In genomic region chr2:145789636-145790035, GRCh38 we compare ENCODE assay signal across 19 cellular contexts.
DNase-seq lines count a peak whose midpoint lies in the region; ATAC-seq, FAIRE-seq and TF ChIP-seq lines count a peak whose summit lies in the region.
"Had no signal": no experiment of that assay in that cellular context is flagged by ENCODE, and none has a peak within 500 bp of the region (broad histone marks: within the 10 kb centered on the region; RNA-seq: fewer than 3 reads in every experiment).

No MANE protein-coding gene starts in this region.

- H3K4me3 Mint-ChIP-seq in WTC11, result no peak overlapping the region
- H3K4me3 Mint-ChIP-seq: CD8-positive, alpha-beta T cell had no signal

- no peaks in the 10 kb centered on the region for H4K20me1 ChIP-seq in K562 (replicated peaks; ENCODE audit: control insufficient read depth, insufficient read depth, low read length)

- FAIRE-seq in K562 (lab: Jason Lieb, UNC), result no peak
- FAIRE-seq: GM12892, GM19239, H54 had no signal

- H3K4me2 ChIP-seq in K562 (ENCODE audit: insufficient read depth, low read length), result no peak overlapping the region

- TF ChIP-seq EP300 in K562 (IDR thresholded peaks at IDR 0.05; ENCODE audit: low read length), result no peak

- no peaks in the 10 kb centered on the region for H3K27me3 ChIP-seq in K562 (ENCODE audit: control insufficient read depth in 2 of 2, insufficient read depth in 2 of 2, low read length in 2 of 2)
- H3K27me3 ChIP-seq in adrenal gland, result no peaks in the 10 kb centered on the region
- H3K27me3 ChIP-seq: BE2C had no signal

- CTCF ChIA-PET in K562 (lab: Yijun Ruan, JAX; ENCODE audit: low intra/inter-chr PET ratio) (no interaction called here), WTC11 (lab: Charles Lee) (no interaction called here)

- TF ChIP-seq CTCF in AG10803 (conservative IDR thresholded peaks at IDR 0.05; ENCODE audit: low read length) (no peak), K562 (IDR thresholded peaks at IDR 0.05 in 2 of 3, conservative IDR thresholded peaks at IDR 0.05 in 1 of 3; ENCODE audit: insufficient read depth in 2 of 3, low read depth in 1 of 3, low read length in 3 of 3) (no peak), fibroblast of villous mesenchyme (IDR thresholded peaks at IDR 0.05; ENCODE audit: insufficient read depth, low read depth, low read length) (no peak), adrenal gland (IDR thresholded peaks at IDR 0.05) (no peak), WTC11 (IDR thresholded peaks at IDR 0.05) (no peak)

- H3K27me3 Mint-ChIP-seq in WTC11 (ENCODE audit: low read depth), result no peaks in the 10 kb centered on the region; the same call in 1 of the 2 replicates

- DNase-seq in AG10803 (ENCODE audit: low read depth) (peak; percentile 3), OCI-M1 (lab: John Stamatoyannopoulos, UW) (peak; percentile 56), K562 (ENCODE audit: extremely low read depth in 1 of 4, low spot score in 3 of 4) (no peak), fibroblast of villous mesenchyme (ENCODE audit: low read depth) (peak; percentile 6), adrenal gland (no peak), WTC11 (ENCODE audit: low spot score) (no peak)
- DNase-seq: 8988T; BE2C; CD8-positive, alpha-beta T cell; COR-L47; DND-41; GDM1; GM23248; Karpas-422 had no signal

- no peak overlapping the region for H3K9ac ChIP-seq in K562 (ENCODE audit: insufficient read depth in 1 of 2, low read depth in 2 of 2, low read length in 2 of 2)
- H3K9ac ChIP-seq: GM23248 had no signal

- POLR2A ChIA-PET in K562 (lab: Yijun Ruan, JAX) (no interaction called here), WTC11 (lab: Charles Lee) (no interaction called here)

- 0 out of 5 replicates have a peak, but pooled peaks cover 0 to 2% of the 10 kb centered on the region in 2 experiments for H3K4me1 ChIP-seq in K562 (replicated peaks in 1 of 2; ENCODE audit: control insufficient read depth in 2 of 2, insufficient read depth in 2 of 2, low read length in 2 of 2)
- no peaks in the 10 kb centered on the region for H3K4me1 ChIP-seq in adrenal gland (replicated peaks in 1 of 2)
- H3K4me1 ChIP-seq: BE2C had no signal

- ATAC-seq in K562 (peak; percentile 29; the same call in 1 of the 3 replicates), HG03175 (IDR thresholded peaks at IDR 0.05; ENCODE audit: unreplicated experiment) (no peak), WTC11 (no peak)
- ATAC-seq: CD8-positive, alpha-beta T cell had no signal

- no peak for TF ChIP-seq POLR2A in K562 (conservative IDR thresholded peaks at IDR 0.05)
- no peak for TF ChIP-seq POLR2A in adrenal gland (IDR thresholded peaks at IDR 0.05)

- H3K36me3 Mint-ChIP-seq in WTC11, result peaks cover 10% of the 10 kb centered on the region; the same call in 1 of the 2 replicates
- H3K36me3 Mint-ChIP-seq: CD8-positive, alpha-beta T cell had no signal

- H3K27ac Mint-ChIP-seq in WTC11, result no peak overlapping the region
- H3K27ac Mint-ChIP-seq: CD8-positive, alpha-beta T cell had no signal

- no peaks in the 10 kb centered on the region for H3K79me2 ChIP-seq in K562 (ENCODE audit: control insufficient read depth, insufficient read depth, low read length)

- H3K9me1 ChIP-seq in K562 (ENCODE audit: control insufficient read depth, insufficient read depth, low read length), result no peaks in the 10 kb centered on the region

- no peak overlapping the region for H3K27ac ChIP-seq in K562 (ENCODE audit: extremely low read depth, low read depth, low read length)
- H3K27ac ChIP-seq in adrenal gland, result no peak overlapping the region
- H3K27ac ChIP-seq: C4-2B, GM23248 had no signal

- no peaks in the 10 kb centered on the region for H3K4me1 Mint-ChIP-seq in WTC11

- peaks cover 20% of the 10 kb centered on the region for H3K9me3 Mint-ChIP-seq in WTC11

- in situ Hi-C loops in K562 (cut with MboI), result no loop called here

- H2AFZ ChIP-seq in K562 (ENCODE audit: low read depth, low read length), result no peak overlapping the region
- H2AFZ ChIP-seq: GM23248 had no signal

- no peaks in the 10 kb centered on the region for H3K9me3 ChIP-seq in K562 (replicated peaks; ENCODE audit: control insufficient read depth, insufficient read depth, low read depth, low read length)
- H3K9me3 ChIP-seq in adrenal gland (replicated peaks in 1 of 3), result no peaks in the 10 kb centered on the region
- H3K9me3 ChIP-seq: BE2C had no signal

- intact Hi-C loops in K562 (cut with micrococcal nuclease) (no loop called here), adrenal gland (cut with DNase I) (no loop called here)

- H3K36me3 ChIP-seq in K562 (ENCODE audit: control insufficient read depth, insufficient read depth, low read length) (no peaks in the 10 kb centered on the region), adrenal gland (replicated peaks in 1 of 2) (no peaks in the 10 kb centered on the region)
- H3K36me3 ChIP-seq: BE2C had no signal

- H3K4me3 ChIP-seq in AG10803 (ENCODE audit: low read length) (no peak overlapping the region), K562 (no peak overlapping the region), fibroblast of villous mesenchyme (ENCODE audit: low read depth, low read length) (no peak overlapping the region), adrenal gland (no peak overlapping the region)
- H3K4me3 ChIP-seq: GM23248 had no signal

- TF ChIP-seq RAD21 in K562 (CRISPR knock-in tag; conservative IDR thresholded peaks at IDR 0.05 in 1 of 2, IDR thresholded peaks at IDR 0.05 in 1 of 2), result no peak

- WGBS in K562 (ENCODE audit: insufficient coverage, low coverage, missing lambda C conversion rate), result 50% methylated on average over 3 of the region's 3 CpGs
- WGBS in adrenal gland, 4 donors, result 79 to 89% (median 87%) methylated on average over 3 of the region's 3 CpGs

- BruUV-seq in K562 (replicated peaks; lab: Mats Ljungman, UMichigan), result no TSS peak

TF ChIP-seq in K562, 482 proteins besides CTCF, POLR2A, EP300 and RAD21 (continues in another document):
- TF ChIP-seq DACH1 (IDR thresholded peaks at IDR 0.05; ENCODE audit: partially characterized antibody) (no peak), ZNF175 (CRISPR knock-in tag; IDR thresholded peaks at IDR 0.05; ENCODE audit: low read depth) (peak; percentile 55; the same call in 1 of the 2 replicates), CREB1 (IDR thresholded peaks at IDR 0.05) (no peak), CREB1 (CRISPR knock-in tag; IDR thresholded peaks at IDR 0.05) (no peak), PTTG1 (tag; IDR thresholded peaks at IDR 0.05; ENCODE audit: low read depth) (no peak), CEBPG (CRISPR knock-in tag; IDR thresholded peaks at IDR 0.05) (no peak), CEBPG (tag; conservative IDR thresholded peaks at IDR 0.05 in 1 of 2, IDR thresholded peaks at IDR 0.05 in 1 of 2) (peak; percentile 44 to 94; a peak in 3 of 4 replicates), TRIM24 (IDR thresholded peaks at IDR 0.05) (peak; percentile 39 to 65; a peak in 2 of 4 replicates), ZNF740 (CRISPR knock-in tag; IDR thresholded peaks at IDR 0.05) (no peak), ZNF740 (tag; IDR thresholded peaks at IDR 0.05) (0 out of 4 replicates have a peak, but pooled peaks of 1 of the 2 experiments have one; percentile 26)

TF ChIP-seq in WTC11, 78 proteins besides CTCF, POLR2A, EP300 and RAD21 (continues in another document):
- TF ChIP-seq JUN (CRISPR knock-in tag; IDR thresholded peaks at IDR 0.05) (no peak), JAZF1 (CRISPR knock-in tag; IDR thresholded peaks at IDR 0.05) (no peak), ZNF416 (CRISPR knock-in tag; IDR thresholded peaks at IDR 0.05) (no peak), ZMAT4 (CRISPR knock-in tag; IDR thresholded peaks at IDR 0.05) (no peak), NFATC4 (CRISPR knock-in tag; IDR thresholded peaks at IDR 0.05) (no peak), KAT7 (CRISPR knock-in tag; IDR thresholded peaks at IDR 0.05; ENCODE audit: borderline replicate concordance) (no peak), ZNF281 (CRISPR knock-in tag; IDR thresholded peaks at IDR 0.05) (no peak), FOXP4 (CRISPR knock-in tag; IDR thresholded peaks at IDR 0.05) (no peak), NFYB (CRISPR knock-in tag; conservative IDR thresholded peaks at IDR 0.05; ENCODE audit: low read depth) (no peak)

Comparison
In these comparisons a context has a peak if more than half of its experiments do, and no peak if none do; other contexts are left out.
1. DNase-seq: peak in AG10803 (single experiment), OCI-M1 (single experiment) and fibroblast of villous mesenchyme (single experiment); none in K562 (0 of 4), adrenal gland (0 of 7) and WTC11 (single experiment).